37 cellular contexts compared by ENCODE assay signal in the genomic region with DNA sequence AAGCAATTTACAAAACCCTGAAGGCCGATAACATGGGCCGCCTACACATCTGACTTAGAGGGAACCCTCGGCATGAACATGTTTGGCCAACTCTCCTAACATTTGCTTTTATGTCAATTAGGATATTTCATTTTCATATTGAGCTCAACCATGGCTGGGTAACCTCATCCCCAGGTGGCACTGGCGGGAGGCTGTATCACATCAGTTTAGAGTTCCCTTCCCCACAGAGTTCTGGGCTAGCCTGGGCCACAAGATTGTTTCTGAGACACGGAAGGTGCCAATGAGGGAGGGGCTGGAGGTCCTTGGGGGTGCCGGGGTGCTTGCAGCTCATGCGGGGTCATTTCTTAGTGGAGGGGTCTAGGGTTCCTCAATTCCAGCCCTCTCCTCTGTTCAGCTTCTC.
"Had no signal": no experiment of that assay in that cellular context is flagged by ENCODE, and none has a peak within 500 bp of the region (broad histone marks: within the 10 kb centered on the region; RNA-seq: fewer than 3 reads in every experiment).

No MANE protein-coding gene starts in this region.

- H3K4me1 Mint-ChIP-seq: activated B cell treated with CpG ODN at 0.5 μM for 24 hours; activated CD4-positive, alpha-beta T cell treated with anti-CD3 and anti-CD28 coated beads, Interleukin-2, amount 10 ng/mL, durations not matched to agents 24 days and 14 days; activated naive CD8-positive, alpha-beta T cell treated with anti-CD3 and anti-CD28 coated beads for 36 hours; activated T-helper 17 cell treated with anti-CD3 and anti-CD28 coated beads, Interleukin-2, amount 50 U/mL, for 72 hours; central memory CD8-positive, alpha-beta T cell had no signal

- H3K4me3 ChIP-seq: adrenal gland, body of pancreas, breast epithelium had no signal

- ATAC-seq: activated CD8-positive, alpha-beta T cell treated with anti-CD3 and anti-CD28 coated beads for 36 hours; activated naive CD4-positive, alpha-beta T cell treated with anti-CD3 and anti-CD28 coated beads, Interleukin-2, amount 50 U/mL, for 72 hours; activated T-cell treated with anti-CD3 and anti-CD28 coated beads, Interleukin-2, amount 50 U/mL, for 4 hours; activated T-cell treated with anti-CD3 and anti-CD28 coated beads, Interleukin-2, amount 50 U/mL, for 72 hours; activated T-helper 17 cell treated with anti-CD3 and anti-CD28 coated beads, Interleukin-2, amount 50 U/mL, for 72 hours; body of pancreas had no signal

- H3K4me1 ChIP-seq: adrenal gland, body of pancreas, breast epithelium had no signal

- H3K9me3 ChIP-seq: adrenal gland, body of pancreas, breast epithelium had no signal

- H3K36me3 Mint-ChIP-seq: activated CD4-positive, alpha-beta memory T cell treated with anti-CD3 and anti-CD28 coated beads for 36 hours; activated naive CD4-positive, alpha-beta T cell treated with anti-CD3 and anti-CD28 coated beads, Interleukin-2, amount 50 U/mL, for 72 hours; activated naive CD8-positive, alpha-beta T cell treated with anti-CD3 and anti-CD28 coated beads for 36 hours had no signal

- H3K27me3 ChIP-seq: adrenal gland, body of pancreas, brain microvascular endothelial cell, breast epithelium had no signal

- H3K9me3 Mint-ChIP-seq: activated B cell treated with CpG ODN at 0.5 μM for 24 hours; activated CD4-positive, alpha-beta memory T cell treated with anti-CD3 and anti-CD28 coated beads for 36 hours; activated CD4-positive, alpha-beta T cell treated with anti-CD3 and anti-CD28 coated beads, Interleukin-2, amount 10 ng/mL, durations not matched to agents 24 days and 14 days; activated CD8-positive, alpha-beta T cell treated with anti-CD3 and anti-CD28 coated beads for 36 hours; activated T-helper 1 cell treated with anti-CD3 and anti-CD28 coated beads, Interleukin-12 subunit alpha, Interleukin-12 subunit beta, Interleukin-2, Interleukin-4 antibody, amounts not matched to agents 30 ng/mL and 10 ng/mL and 1 ng/mL, durations not matched to agents 14 hours and 24 hours and 36 hours; T-helper 1 cell treated with Interleukin-12 subunit alpha and Interleukin-12 subunit beta and Interleukin-4 antibody, amounts not matched to agents 30 μg/mL and 1 μg/mL, for 36 hours; T-helper 2 cell treated with Interferon-gamma antibody and Interleukin-4, amounts not matched to agents 5 μg/mL and 100 μg/mL, for 36 hours had no signal

- H3K27ac ChIP-seq: adrenal gland, body of pancreas, brain microvascular endothelial cell, breast epithelium, VCaP had no signal

- H3K27ac Mint-ChIP-seq: activated B cell treated with CpG ODN at 0.5 μM for 24 hours; activated CD4-positive, alpha-beta memory T cell treated with anti-CD3 and anti-CD28 coated beads for 36 hours; activated CD4-positive, alpha-beta T cell treated with anti-CD3 and anti-CD28 coated beads, Interleukin-2, amount 10 ng/mL, durations not matched to agents 24 days and 14 days; activated CD8-positive, alpha-beta T cell treated with anti-CD3 and anti-CD28 coated beads for 36 hours; activated naive CD4-positive, alpha-beta T cell treated with anti-CD3 and anti-CD28 coated beads for 36 hours; activated naive CD4-positive, alpha-beta T cell treated with anti-CD3 and anti-CD28 coated beads, Interleukin-2, amount 50 U/mL, for 72 hours; activated naive CD8-positive, alpha-beta T cell treated with anti-CD3 and anti-CD28 coated beads for 36 hours; activated T-cell treated with anti-CD3 and anti-CD28 coated beads, Interleukin-2, amount 50 U/mL, for 72 hours; activated T-helper 1 cell treated with anti-CD3 and anti-CD28 coated beads, Interleukin-12 subunit alpha, Interleukin-12 subunit beta, Interleukin-2, Interleukin-4 antibody, amounts not matched to agents 30 ng/mL and 10 ng/mL and 1 ng/mL, durations not matched to agents 14 hours and 24 hours and 36 hours; activated T-helper 17 cell treated with anti-CD3 and anti-CD28 coated beads, Interleukin-2, amount 50 U/mL, for 72 hours; T-helper 1 cell treated with Interleukin-12 subunit alpha and Interleukin-12 subunit beta and Interleukin-4 antibody, amounts not matched to agents 30 μg/mL and 1 μg/mL, for 36 hours; T-helper 2 cell treated with Interferon-gamma antibody and Interleukin-4, amounts not matched to agents 5 μg/mL and 100 μg/mL, for 36 hours had no signal

- H3K36me3 ChIP-seq: adrenal gland, brain microvascular endothelial cell, breast epithelium had no signal

- H3K4me3 Mint-ChIP-seq: activated B cell treated with CpG ODN at 0.5 μM for 24 hours; activated CD4-positive, alpha-beta memory T cell treated with anti-CD3 and anti-CD28 coated beads for 36 hours; activated CD4-positive, alpha-beta T cell treated with anti-CD3 and anti-CD28 coated beads, Interleukin-2, amount 10 ng/mL, durations not matched to agents 24 days and 14 days; activated CD8-positive, alpha-beta T cell treated with anti-CD3 and anti-CD28 coated beads for 36 hours; activated naive CD4-positive, alpha-beta T cell treated with anti-CD3 and anti-CD28 coated beads for 36 hours; activated naive CD8-positive, alpha-beta T cell treated with anti-CD3 and anti-CD28 coated beads for 36 hours; activated T-cell treated with anti-CD3 and anti-CD28 coated beads, Interleukin-2, amount 50 U/mL, for 4 hours; activated T-cell treated with anti-CD3 and anti-CD28 coated beads, Interleukin-2, amount 50 U/mL, for 72 hours; activated T-helper 1 cell treated with anti-CD3 and anti-CD28 coated beads, Interleukin-12 subunit alpha, Interleukin-12 subunit beta, Interleukin-2, Interleukin-4 antibody, amounts not matched to agents 30 ng/mL and 10 ng/mL and 1 ng/mL, durations not matched to agents 14 hours and 24 hours and 36 hours; activated T-helper 17 cell treated with anti-CD3 and anti-CD28 coated beads, Interleukin-2, amount 50 U/mL, for 72 hours; central memory CD8-positive, alpha-beta T cell; T-helper 1 cell treated with Interleukin-12 subunit alpha and Interleukin-12 subunit beta and Interleukin-4 antibody, amounts not matched to agents 30 μg/mL and 1 μg/mL, for 36 hours; T-helper 2 cell treated with Interferon-gamma antibody and Interleukin-4, amounts not matched to agents 5 μg/mL and 100 μg/mL, for 36 hours had no signal

- H3K27me3 Mint-ChIP-seq: activated B cell treated with CpG ODN at 0.5 μM for 24 hours; activated CD4-positive, alpha-beta T cell treated with anti-CD3 and anti-CD28 coated beads, Interleukin-2, amount 10 ng/mL, durations not matched to agents 24 days and 14 days; activated CD8-positive, alpha-beta T cell treated with anti-CD3 and anti-CD28 coated beads for 36 hours; activated T-helper 17 cell treated with anti-CD3 and anti-CD28 coated beads, Interleukin-2, amount 50 U/mL, for 72 hours; central memory CD8-positive, alpha-beta T cell had no signal

- DNase-seq: activated B cell treated with CpG ODN at 0.5 μM for 24 hours; activated CD4-positive, alpha-beta memory T cell treated with anti-CD3 and anti-CD28 coated beads for 36 hours; activated CD4-positive, alpha-beta T cell treated with anti-CD3 and anti-CD28 coated beads for 4 hours; activated CD4-positive, alpha-beta T cell treated with anti-CD3 and anti-CD28 coated beads, Interleukin-2, amount 10 ng/mL, durations not matched to agents 24 days and 14 days; activated CD4-positive, alpha-beta T cell treated with anti-CD3 and anti-CD28 coated beads, Interleukin-2, amount 50 U/mL, for 1 hour; activated CD4-positive, alpha-beta T cell treated with anti-CD3 and anti-CD28 coated beads, Interleukin-2, amount 50 U/mL, for 4 hours; activated CD4-positive, CD25-positive, alpha-beta regulatory T cell treated with anti-CD3 and anti-CD28 coated beads, Interleukin-2, amount 50 U/mL, for 72 hours; activated CD8-positive, alpha-beta memory T cell treated with anti-CD3 and anti-CD28 coated beads, Interleukin-2, amount 50 U/mL, for 4 hours; activated CD8-positive, alpha-beta T cell treated with anti-CD3 and anti-CD28 coated beads for 36 hours; activated gamma-delta T cell treated with Interleukin-2 at 50 U/mL for 16 hours; activated naive CD4-positive, alpha-beta T cell; activated naive CD4-positive, alpha-beta T cell treated with anti-CD3 and anti-CD28 coated beads for 36 hours; activated naive CD4-positive, alpha-beta T cell treated with anti-CD3 and anti-CD28 coated beads, Interleukin-2, amount 50 U/mL, for 16 hours; activated naive CD8-positive, alpha-beta T cell treated with anti-CD3 and anti-CD28 coated beads for 36 hours; activated T-cell treated with anti-CD3 and anti-CD28 coated beads for 4 hours; activated T-cell treated with anti-CD3 and anti-CD28 coated beads, Interleukin-2, amount 50 U/mL, for 1 hour; activated T-cell treated with anti-CD3 and anti-CD28 coated beads, Interleukin-2, amount 50 U/mL, for 4 hours; activated T-cell treated with anti-CD3 and anti-CD28 coated beads, Interleukin-2, amount 50 U/mL, for 72 hours; adrenal gland; amniotic stem cell; aorta; body of pancreas; brain microvascular endothelial cell; caudate nucleus; cerebellar nuclear complex; SW 1271; T-helper 1 cell; T-helper 2 cell; T-helper 9 cell had no signal
